Comparison of ENCODE assay signal across 8 cellular contexts in genomic region chr7:5423272-5423843, GRCh38. TPM values are rescaled to one million over a fixed set of nuclear protein-coding genes. Genes with fewer than 3 reads are reported as not detected.
DNase-seq lines count a peak whose midpoint lies in the region; ATAC-seq and TF ChIP-seq lines count a peak whose summit lies in the region.

Gene TNRC18, minus strand, starts transcription at chr7:5423834. Its CDS starts 2,588 bp downstream, at chr7:5421246.

- peaks cover 71% of the 10 kb centered on the region for H3K27me3 ChIP-seq in CD8-positive, alpha-beta T cell (ENCODE audit: insufficient read depth, low read length)
- H3K27me3 ChIP-seq in adrenal gland, result no peaks in the 10 kb centered on the region
- H3K27me3 ChIP-seq in hepatocyte, result no peaks in the 10 kb centered on the region
- no peaks in the 10 kb centered on the region for H3K27me3 ChIP-seq in sigmoid colon

- no peak for TF ChIP-seq EP300 in sigmoid colon (IDR thresholded peaks at IDR 0.05)

- no peaks in the 10 kb centered on the region for H3K9me3 ChIP-seq in CD8-positive, alpha-beta T cell (ENCODE audit: low read length)
- H3K9me3 ChIP-seq in adrenal gland (replicated peaks in 1 of 3), result no peaks in the 10 kb centered on the region
- no peaks in the 10 kb centered on the region for H3K9me3 ChIP-seq in hepatocyte (ENCODE audit: low read depth)
- no peaks in the 10 kb centered on the region for H3K9me3 ChIP-seq in sigmoid colon

- no peak for DNase-seq in CD8-positive, alpha-beta T cell
- DNase-seq in M059J (ENCODE audit: low read depth), result no peak
- DNase-seq in adrenal gland, result peak in 6 of 7 donors; percentile 48 to 64 (median 53)
- DNase-seq in hepatocyte (ENCODE audit: low spot score), result no peak
- peak; percentile 79 for DNase-seq in sigmoid colon
- no peak for DNase-seq in amniotic stem cell (lab: John Stamatoyannopoulos, UW)

- H3K4me1 Mint-ChIP-seq in CD8-positive, alpha-beta T cell (ENCODE audit: low read depth), result peaks cover 52% of the 10 kb centered on the region

- H3K4me1 ChIP-seq in CD8-positive, alpha-beta T cell (ENCODE audit: insufficient read depth, low read length), result peaks cover 79% of the 10 kb centered on the region
- H3K4me1 ChIP-seq in adrenal gland (replicated peaks in 1 of 2), result peaks cover 17 to 27% of the 10 kb centered on the region in 2 donors
- H3K4me1 ChIP-seq in hepatocyte (ENCODE audit: insufficient read depth), result peaks cover 9% of the 10 kb centered on the region
- peaks cover 2 to 23% (median 14%) of the 10 kb centered on the region in 4 donors for H3K4me1 ChIP-seq in sigmoid colon

- H3K4me2 ChIP-seq in hepatocyte, result peak within 1 kb of the TSS; percentile 99

- intact Hi-C loops in CD8-positive, alpha-beta T cell (cut with DNase I, micrococcal nuclease), result loop anchor here in 1 of 2 experiments (2.0 kb wide), 1 partner anchor 27 kb away; no protein-coding TSS in a partner anchor
- intact Hi-C loops in adrenal gland (cut with DNase I) (no loop called here), sigmoid colon (cut with DNase I) (loop anchor here (5.0 kb wide), 1 partner anchor 269 kb away; no protein-coding TSS in a partner anchor)

- peaks cover 59% of the 10 kb centered on the region for H3K27me3 Mint-ChIP-seq in CD8-positive, alpha-beta T cell (ENCODE audit: low read depth)

- H3K9me3 Mint-ChIP-seq in CD8-positive, alpha-beta T cell, result no peaks in the 10 kb centered on the region

- peak in 1 of 2 donors; percentile 73 for TF ChIP-seq POLR2A in adrenal gland (IDR thresholded peaks at IDR 0.05)
- peak; percentile 35 to 51 for TF ChIP-seq POLR2A in sigmoid colon (IDR thresholded peaks at IDR 0.05)

- no peaks in the 10 kb centered on the region for H3K36me3 ChIP-seq in CD8-positive, alpha-beta T cell (ENCODE audit: insufficient read depth, low read length)
- H3K36me3 ChIP-seq in adrenal gland (replicated peaks in 1 of 2) (no peaks in the 10 kb centered on the region), hepatocyte (replicated peaks; ENCODE audit: insufficient read depth, low read depth) (no peaks in the 10 kb centered on the region), sigmoid colon (no peaks in the 10 kb centered on the region)

- H3K27ac ChIP-seq in CD8-positive, alpha-beta T cell (ENCODE audit: low read depth, low read length), result no peak within 1 kb of the TSS
- H3K27ac ChIP-seq in adrenal gland, result peak within 1 kb of the TSS; percentile 95 to 99 (median 97)
- peak within 1 kb of the TSS; percentile 100 for H3K27ac ChIP-seq in hepatocyte
- H3K27ac ChIP-seq in sigmoid colon, result peak within 1 kb of the TSS; percentile 97 to 100 (median 100)

- H3K36me3 Mint-ChIP-seq in CD8-positive, alpha-beta T cell, result no peaks in the 10 kb centered on the region

- peaks cover 89% of the 10 kb centered on the region for H3K79me2 ChIP-seq in hepatocyte

- H2AFZ ChIP-seq in hepatocyte, result peak within 1 kb of the TSS; percentile 13

- ATAC-seq in CD8-positive, alpha-beta T cell, result no peak
- no peak for ATAC-seq in HG02840 (IDR thresholded peaks at IDR 0.05; ENCODE audit: low FRiP score, unreplicated experiment)
- ATAC-seq in HG02642 (IDR thresholded peaks at IDR 0.05; ENCODE audit: poor library complexity, unreplicated experiment), result no peak

- POLR2A ChIA-PET in CD8-positive, alpha-beta T cell (lab: Charles Lee), result interaction anchor here (1.0 kb wide), 1 partner anchor 27 kb away, joined by 3 read pairs; no protein-coding TSS in a partner anchor

- H3K9me2 ChIP-seq in hepatocyte (replicated peaks; ENCODE audit: insufficient read depth), result no peaks in the 10 kb centered on the region

- H4K20me1 ChIP-seq in hepatocyte (ENCODE audit: insufficient read depth, poor library complexity, severe bottlenecking), result peaks cover 32% of the 10 kb centered on the region

- TF ChIP-seq CTCF in CD8-positive, alpha-beta T cell (IDR thresholded peaks at IDR 0.05), result no peak
- TF ChIP-seq CTCF in adrenal gland (IDR thresholded peaks at IDR 0.05), result no peak
- TF ChIP-seq CTCF in hepatocyte (IDR thresholded peaks at IDR 0.05; ENCODE audit: poor library complexity), result no peak
- TF ChIP-seq CTCF in sigmoid colon (IDR thresholded peaks at IDR 0.05), result no peak

- H3K27ac Mint-ChIP-seq in CD8-positive, alpha-beta T cell, result no peak within 1 kb of the TSS

- peak within 1 kb of the TSS; percentile 76 for H3K4me3 Mint-ChIP-seq in CD8-positive, alpha-beta T cell

- peak within 1 kb of the TSS; percentile 67 for H3K4me3 ChIP-seq in CD8-positive, alpha-beta T cell (ENCODE audit: low read depth, low read length)
- H3K4me3 ChIP-seq in adrenal gland (peak within 1 kb of the TSS; percentile 75 to 96 (median 92)), hepatocyte (peak within 1 kb of the TSS; percentile 92), sigmoid colon (peak within 1 kb of the TSS; percentile 84 to 96 (median 91))

- CTCF ChIA-PET in CD8-positive, alpha-beta T cell (lab: Charles Lee), result interaction anchor here (0.7 to 1.3 kb wide), 4 partner anchors 9 to 30 kb away, joined by 3 read pairs; no protein-coding TSS in a partner anchor

- 0 to 1% (median 0%) methylated on average over 39 to 61 of the region's 61 CpGs for WGBS in adrenal gland, 4 donors
- 2% methylated on average over 19 of the region's 61 CpGs for WGBS in hepatocyte (ENCODE audit: low lambda C conversion rate, missing lambda C conversion rate)
- WGBS in sigmoid colon, 2 donors, result 1% methylated on average over 61 of the region's 61 CpGs

RNA-seq across cellular contexts. Expression of gene TNRC18, which starts in this region (rescaled TPM):
- total RNA-seq in CD8-positive, alpha-beta T cell, result 100 to 1,000 TPM in 1 of 2 experiments, 10 to 100 TPM in 1; 87.0 to 107 TPM
- total RNA-seq in M059J (2014; rRNA removed; shearing (Covaris generic)), result 10.9 and 21.3 TPM in 2 replicates
- total RNA-seq in adrenal gland (100 to 1,000 TPM in 1 of 8 donors, 10 to 100 TPM in 7; 37.2 to 120 (median 59.2) TPM), hepatocyte (28.2 and 52.8 TPM in 2 replicates), sigmoid colon (100 to 1,000 TPM in 1 of 4 donors, 10 to 100 TPM in 3; 32.5 to 187 (median 59.9) TPM)
- polyA plus RNA-seq in adrenal gland (10 to 100 TPM; 13.3 to 79.6 (median 26.9) TPM), hepatocyte (15.2 and 18.1 TPM in 2 replicates), sigmoid colon (10 to 100 TPM; 12.6 to 61.8 (median 19.9) TPM)

Comparison
In these comparisons a context has a peak if more than half of its experiments do, and no peak if none do; other contexts are left out.
1. DNase-seq: peak in adrenal gland (6 of 7) and sigmoid colon (single experiment); none in CD8-positive, alpha-beta T cell (0 of 7), M059J (single experiment), hepatocyte (single experiment) and amniotic stem cell (single experiment).
2. Peak in every context shown above with its lines, with median percentiles within 50 percentile points of each other: H3K4me3 ChIP-seq.